ENCODE assay signal across 1 cellular context in the genomic region with DNA sequence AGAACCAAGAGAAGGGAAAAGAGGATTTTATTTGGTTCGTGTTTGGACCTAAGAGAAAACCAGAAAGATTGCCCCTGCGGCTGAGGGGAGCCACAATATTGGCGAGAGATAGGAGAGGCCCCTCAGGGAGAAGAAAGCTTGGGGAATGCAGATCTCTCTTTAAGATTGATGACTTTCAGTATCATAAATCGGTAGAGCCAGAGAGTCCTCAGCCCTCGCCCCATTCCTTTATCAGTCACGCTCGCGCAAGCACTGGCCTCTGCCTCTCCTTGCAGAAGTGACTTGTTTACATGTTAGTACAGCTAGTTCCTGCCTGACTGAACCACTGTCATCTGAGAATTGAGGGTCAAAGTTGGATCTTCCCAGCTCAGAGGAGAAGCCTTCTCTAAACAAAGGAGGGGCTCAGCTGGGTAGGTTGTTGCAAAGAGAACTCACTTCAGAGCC.
TF ChIP-seq lines count a peak whose summit lies in the region.

No MANE protein-coding gene starts in this region.

TF ChIP-seq in K562, 482 proteins besides CTCF, POLR2A, EP300 and RAD21 (continued from another document and continues in another):
- TF ChIP-seq JUND (IDR thresholded peaks at IDR 0.05; ENCODE audit: borderline replicate concordance, low read depth, low read length) (peak; percentile 49; the same call in 1 of the 2 replicates), JUND (tag; IDR thresholded peaks at IDR 0.05; ENCODE audit: borderline replicate concordance, low read depth, low read length) (no peak; the same call in 1 of the 3 replicates), ZNF785 (CRISPR knock-in tag; IDR thresholded peaks at IDR 0.05) (no peak), MAZ (CRISPR knock-in tag; conservative IDR thresholded peaks at IDR 0.05 in 1 of 2, IDR thresholded peaks at IDR 0.05 in 1 of 2) (no peak), CBFA2T2 (conservative IDR thresholded peaks at IDR 0.05) (0 out of 2 replicates have a peak, but pooled peaks have one; percentile 13), CREM (IDR thresholded peaks at IDR 0.05; ENCODE audit: low read depth) (peak; percentile 45), CC2D1A (IDR thresholded peaks at IDR 0.05) (no peak), TCFL5 (CRISPR knock-in tag; conservative IDR thresholded peaks at IDR 0.05) (no peak), MYBL2 (IDR thresholded peaks at IDR 0.05; ENCODE audit: low read depth) (no peak), MYBL2 (CRISPR knock-in tag; IDR thresholded peaks at IDR 0.05; ENCODE audit: borderline replicate concordance) (no peak), NR2C2 (CRISPR knock-in tag; IDR thresholded peaks at IDR 0.05) (no peak), NR2C2 (tag; IDR thresholded peaks at IDR 0.05) (peak; percentile 80), CREB5 (CRISPR knock-in tag; IDR thresholded peaks at IDR 0.05) (no peak), ZNF384 (IDR thresholded peaks at IDR 0.05; ENCODE audit: low read depth, low read length) (no peak), ID3 (CRISPR knock-in tag; IDR thresholded peaks at IDR 0.05) (no peak), ID3 (tag; IDR thresholded peaks at IDR 0.05) (no peak), CXXC5 (CRISPR knock-in tag; IDR thresholded peaks at IDR 0.05) (peak; percentile 5; the same call in 1 of the 2 replicates), TCF3 (CRISPR knock-in tag; IDR thresholded peaks at IDR 0.05) (peak; percentile 27; the same call in 1 of the 2 replicates), ZNF589 (CRISPR knock-in tag; IDR thresholded peaks at IDR 0.05; ENCODE audit: low read depth) (peak; percentile 45; the same call in 1 of the 2 replicates), TAF1 (IDR thresholded peaks at IDR 0.05; ENCODE audit: control insufficient read depth, extremely low read depth, insufficient read depth, low read length, severe bottlenecking) (no peak), ZNF76 (CRISPR knock-in tag; IDR thresholded peaks at IDR 0.05; ENCODE audit: borderline replicate concordance) (no peak), THRB (CRISPR knock-in tag; conservative IDR thresholded peaks at IDR 0.05) (no peak), RFX1 (IDR thresholded peaks at IDR 0.05) (no peak), SMAD3 (CRISPR knock-in tag; conservative IDR thresholded peaks at IDR 0.05) (no peak), ZNF668 (CRISPR knock-in tag; IDR thresholded peaks at IDR 0.05) (no peak), MBD1 (CRISPR knock-in tag; IDR thresholded peaks at IDR 0.05) (no peak), ZNF354B (CRISPR knock-in tag; IDR thresholded peaks at IDR 0.05) (no peak), FUS (optimal IDR thresholded peaks at IDR 0.05; ENCODE audit: low read depth, low read length) (no peak), TCF15 (CRISPR knock-in tag; IDR thresholded peaks at IDR 0.05) (no peak), ZBED1 (IDR thresholded peaks at IDR 0.05) (no peak), PRDM10 (IDR thresholded peaks at IDR 0.05; ENCODE audit: partially characterized antibody) (peak; percentile 67)
- TF ChIP-seq, protein P1, sequence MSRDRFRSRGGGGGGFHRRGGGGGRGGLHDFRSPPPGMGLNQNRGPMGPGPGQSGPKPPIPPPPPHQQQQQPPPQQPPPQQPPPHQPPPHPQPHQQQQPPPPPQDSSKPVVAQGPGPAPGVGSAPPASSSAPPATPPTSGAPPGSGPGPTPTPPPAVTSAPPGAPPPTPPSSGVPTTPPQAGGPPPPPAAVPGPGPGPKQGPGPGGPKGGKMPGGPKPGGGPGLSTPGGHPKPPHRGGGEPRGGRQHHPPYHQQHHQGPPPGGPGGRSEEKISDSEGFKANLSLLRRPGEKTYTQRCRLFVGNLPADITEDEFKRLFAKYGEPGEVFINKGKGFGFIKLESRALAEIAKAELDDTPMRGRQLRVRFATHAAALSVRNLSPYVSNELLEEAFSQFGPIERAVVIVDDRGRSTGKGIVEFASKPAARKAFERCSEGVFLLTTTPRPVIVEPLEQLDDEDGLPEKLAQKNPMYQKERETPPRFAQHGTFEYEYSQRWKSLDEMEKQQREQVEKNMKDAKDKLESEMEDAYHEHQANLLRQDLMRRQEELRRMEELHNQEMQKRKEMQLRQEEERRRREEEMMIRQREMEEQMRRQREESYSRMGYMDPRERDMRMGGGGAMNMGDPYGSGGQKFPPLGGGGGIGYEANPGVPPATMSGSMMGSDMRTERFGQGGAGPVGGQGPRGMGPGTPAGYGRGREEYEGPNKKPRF (IDR thresholded peaks at IDR 0.05; ENCODE audit: low read depth, low read length): no peak
- TF ChIP-seq, protein P2, sequence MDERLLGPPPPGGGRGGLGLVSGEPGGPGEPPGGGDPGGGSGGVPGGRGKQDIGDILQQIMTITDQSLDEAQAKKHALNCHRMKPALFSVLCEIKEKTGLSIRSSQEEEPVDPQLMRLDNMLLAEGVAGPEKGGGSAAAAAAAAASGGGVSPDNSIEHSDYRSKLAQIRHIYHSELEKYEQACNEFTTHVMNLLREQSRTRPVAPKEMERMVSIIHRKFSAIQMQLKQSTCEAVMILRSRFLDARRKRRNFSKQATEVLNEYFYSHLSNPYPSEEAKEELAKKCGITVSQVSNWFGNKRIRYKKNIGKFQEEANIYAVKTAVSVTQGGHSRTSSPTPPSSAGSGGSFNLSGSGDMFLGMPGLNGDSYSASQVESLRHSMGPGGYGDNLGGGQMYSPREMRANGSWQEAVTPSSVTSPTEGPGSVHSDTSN (CRISPR knock-in tag; IDR thresholded peaks at IDR 0.05; ENCODE audit: low read depth): no peak
- TF ChIP-seq, protein P2 (tag; conservative IDR thresholded peaks at IDR 0.05; ENCODE audit: low read depth): peak; percentile 92
- TF ChIP-seq, protein P3, sequence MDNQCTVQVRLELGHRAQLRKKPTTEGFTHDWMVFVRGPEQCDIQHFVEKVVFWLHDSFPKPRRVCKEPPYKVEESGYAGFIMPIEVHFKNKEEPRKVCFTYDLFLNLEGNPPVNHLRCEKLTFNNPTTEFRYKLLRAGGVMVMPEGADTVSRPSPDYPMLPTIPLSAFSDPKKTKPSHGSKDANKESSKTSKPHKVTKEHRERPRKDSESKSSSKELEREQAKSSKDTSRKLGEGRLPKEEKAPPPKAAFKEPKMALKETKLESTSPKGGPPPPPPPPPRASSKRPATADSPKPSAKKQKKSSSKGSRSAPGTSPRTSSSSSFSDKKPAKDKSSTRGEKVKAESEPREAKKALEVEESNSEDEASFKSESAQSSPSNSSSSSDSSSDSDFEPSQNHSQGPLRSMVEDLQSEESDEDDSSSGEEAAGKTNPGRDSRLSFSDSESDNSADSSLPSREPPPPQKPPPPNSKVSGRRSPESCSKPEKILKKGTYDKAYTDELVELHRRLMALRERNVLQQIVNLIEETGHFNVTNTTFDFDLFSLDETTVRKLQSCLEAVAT (IDR thresholded peaks at IDR 0.05): no peak
- TF ChIP-seq, protein P4, sequence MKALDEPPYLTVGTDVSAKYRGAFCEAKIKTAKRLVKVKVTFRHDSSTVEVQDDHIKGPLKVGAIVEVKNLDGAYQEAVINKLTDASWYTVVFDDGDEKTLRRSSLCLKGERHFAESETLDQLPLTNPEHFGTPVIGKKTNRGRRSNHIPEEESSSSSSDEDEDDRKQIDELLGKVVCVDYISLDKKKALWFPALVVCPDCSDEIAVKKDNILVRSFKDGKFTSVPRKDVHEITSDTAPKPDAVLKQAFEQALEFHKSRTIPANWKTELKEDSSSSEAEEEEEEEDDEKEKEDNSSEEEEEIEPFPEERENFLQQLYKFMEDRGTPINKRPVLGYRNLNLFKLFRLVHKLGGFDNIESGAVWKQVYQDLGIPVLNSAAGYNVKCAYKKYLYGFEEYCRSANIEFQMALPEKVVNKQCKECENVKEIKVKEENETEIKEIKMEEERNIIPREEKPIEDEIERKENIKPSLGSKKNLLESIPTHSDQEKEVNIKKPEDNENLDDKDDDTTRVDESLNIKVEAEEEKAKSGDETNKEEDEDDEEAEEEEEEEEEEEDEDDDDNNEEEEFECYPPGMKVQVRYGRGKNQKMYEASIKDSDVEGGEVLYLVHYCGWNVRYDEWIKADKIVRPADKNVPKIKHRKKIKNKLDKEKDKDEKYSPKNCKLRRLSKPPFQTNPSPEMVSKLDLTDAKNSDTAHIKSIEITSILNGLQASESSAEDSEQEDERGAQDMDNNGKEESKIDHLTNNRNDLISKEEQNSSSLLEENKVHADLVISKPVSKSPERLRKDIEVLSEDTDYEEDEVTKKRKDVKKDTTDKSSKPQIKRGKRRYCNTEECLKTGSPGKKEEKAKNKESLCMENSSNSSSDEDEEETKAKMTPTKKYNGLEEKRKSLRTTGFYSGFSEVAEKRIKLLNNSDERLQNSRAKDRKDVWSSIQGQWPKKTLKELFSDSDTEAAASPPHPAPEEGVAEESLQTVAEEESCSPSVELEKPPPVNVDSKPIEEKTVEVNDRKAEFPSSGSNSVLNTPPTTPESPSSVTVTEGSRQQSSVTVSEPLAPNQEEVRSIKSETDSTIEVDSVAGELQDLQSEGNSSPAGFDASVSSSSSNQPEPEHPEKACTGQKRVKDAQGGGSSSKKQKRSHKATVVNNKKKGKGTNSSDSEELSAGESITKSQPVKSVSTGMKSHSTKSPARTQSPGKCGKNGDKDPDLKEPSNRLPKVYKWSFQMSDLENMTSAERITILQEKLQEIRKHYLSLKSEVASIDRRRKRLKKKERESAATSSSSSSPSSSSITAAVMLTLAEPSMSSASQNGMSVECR (CRISPR knock-in tag; IDR thresholded peaks at IDR 0.05): no peak
